8 cellular contexts compared by ENCODE assay signal in the genomic region with DNA sequence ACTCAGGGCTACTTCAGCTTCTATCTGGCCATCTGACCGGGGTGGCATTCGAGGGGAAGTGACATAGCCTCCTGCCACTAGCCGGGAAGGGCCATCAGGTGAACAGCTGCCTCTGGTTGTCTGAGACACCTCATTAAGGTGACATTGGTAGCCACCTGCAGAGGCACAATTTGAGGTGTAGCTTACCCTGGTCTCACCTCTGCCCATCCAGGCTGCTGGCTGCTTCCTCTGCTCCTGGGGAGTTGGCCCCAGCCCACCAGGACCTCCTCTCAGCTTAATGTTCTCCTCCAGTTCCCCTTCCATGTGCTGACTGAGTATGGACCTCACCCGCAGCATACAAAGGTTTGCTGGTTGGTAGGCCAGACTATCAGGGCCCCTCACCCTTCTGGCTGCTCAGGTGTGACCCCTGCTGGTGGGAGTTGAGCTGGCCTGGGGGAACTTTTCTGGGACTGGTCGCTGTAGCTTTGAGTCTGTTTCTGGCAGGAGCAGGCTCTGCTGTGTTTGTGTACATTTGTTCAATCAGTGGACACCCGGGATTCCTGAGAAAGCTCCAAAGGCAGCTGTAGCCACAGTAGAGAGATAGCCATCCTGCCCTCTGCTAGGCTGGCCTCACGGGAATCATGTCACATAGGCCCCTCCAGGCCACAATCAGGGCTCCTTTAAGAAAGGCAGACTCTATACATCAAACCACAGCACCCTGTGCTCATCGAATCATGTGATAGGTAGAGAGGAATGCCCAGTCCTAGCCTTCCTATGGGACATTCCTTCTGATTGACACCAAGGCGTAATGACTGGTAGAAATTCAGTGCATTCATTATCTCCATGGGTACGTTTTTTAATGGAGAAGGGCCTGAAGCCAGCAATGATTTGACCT.
DNase-seq lines count a peak whose midpoint lies in the region; ATAC-seq and TF ChIP-seq lines count a peak whose summit lies in the region.

No MANE protein-coding gene starts in this region.

- no peak overlapping the region for H3K4me3 ChIP-seq in HFF-Myc (replicated peaks; ENCODE audit: low read depth, low read length)
- no peak overlapping the region for H3K4me3 ChIP-seq in sigmoid colon

- TF ChIP-seq POLR2A in sigmoid colon (IDR thresholded peaks at IDR 0.05), result no peak

- DNase-seq in COLO668 (lab: John Stamatoyannopoulos, UW; ENCODE audit: unreplicated experiment), result peak; percentile 46
- peak; percentile 16 for DNase-seq in HFF-Myc (ENCODE audit: extremely low read depth, low read depth)
- DNase-seq in SK-N-DZ (ENCODE audit: low spot score), result peak; percentile 1
- DNase-seq in activated naive CD8-positive, alpha-beta T cell treated with anti-CD3 and anti-CD28 coated beads for 36 hours, result peak; percentile 61
- peak; percentile 71 for DNase-seq in left ventricle myocardium superior
- peak; percentile 71 for DNase-seq in sigmoid colon
- no peak for DNase-seq in NCI-H2107 treated with DMSO at 0.1 percent for 48 hours (lab: John Stamatoyannopoulos, UW; ENCODE audit: unreplicated experiment)

- no peaks in the 10 kb centered on the region for H3K36me3 ChIP-seq in sigmoid colon

- no peak overlapping the region for H3K27ac ChIP-seq in sigmoid colon

- no peaks in the 10 kb centered on the region for H3K4me1 Mint-ChIP-seq in activated naive CD8-positive, alpha-beta T cell treated with anti-CD3 and anti-CD28 coated beads for 36 hours

- H3K27me3 ChIP-seq in sigmoid colon, result no peaks in the 10 kb centered on the region

- H3K4me3 Mint-ChIP-seq in activated naive CD8-positive, alpha-beta T cell treated with anti-CD3 and anti-CD28 coated beads for 36 hours, result no peak overlapping the region

- no peaks in the 10 kb centered on the region for H3K9me3 Mint-ChIP-seq in activated naive CD8-positive, alpha-beta T cell treated with anti-CD3 and anti-CD28 coated beads for 36 hours

- ATAC-seq in left ventricle myocardium superior, result peak; percentile 89
- ATAC-seq in GM19395 (IDR thresholded peaks at IDR 0.05; ENCODE audit: unreplicated experiment), result no peak

- no peaks in the 10 kb centered on the region for H3K36me3 Mint-ChIP-seq in activated naive CD8-positive, alpha-beta T cell treated with anti-CD3 and anti-CD28 coated beads for 36 hours

- TF ChIP-seq CTCF in HFF-Myc (IDR thresholded peaks at IDR 0.05; ENCODE audit: low read depth, low read length, missing control alignments), result peak; percentile 80
- peak in 3 of 4 experiments; percentile 27 to 46 (median 41) for TF ChIP-seq CTCF in sigmoid colon (IDR thresholded peaks at IDR 0.05)

- 56 to 68% methylated on average over 10 of the region's 10 CpGs for WGBS in sigmoid colon, 2 donors

- no peaks in the 10 kb centered on the region for H3K4me1 ChIP-seq in sigmoid colon

- H3K9me3 ChIP-seq in sigmoid colon, result no peaks in the 10 kb centered on the region

- H3K27ac Mint-ChIP-seq in activated naive CD8-positive, alpha-beta T cell treated with anti-CD3 and anti-CD28 coated beads for 36 hours, result no peak overlapping the region

- intact Hi-C loops in left ventricle myocardium superior (cut with micrococcal nuclease) (loop anchor here (10.0 kb wide), 1 partner anchor 271 kb away; no protein-coding TSS in a partner anchor), sigmoid colon (cut with DNase I) (loop anchor here (5.0 kb wide), 1 partner anchor 263 kb away; no protein-coding TSS in a partner anchor)

- no peaks in the 10 kb centered on the region for H3K27me3 Mint-ChIP-seq in activated naive CD8-positive, alpha-beta T cell treated with anti-CD3 and anti-CD28 coated beads for 36 hours

- no peak for TF ChIP-seq EP300 in sigmoid colon (IDR thresholded peaks at IDR 0.05)
